ENCODE assay signal across 7 cellular contexts in the genomic region with DNA sequence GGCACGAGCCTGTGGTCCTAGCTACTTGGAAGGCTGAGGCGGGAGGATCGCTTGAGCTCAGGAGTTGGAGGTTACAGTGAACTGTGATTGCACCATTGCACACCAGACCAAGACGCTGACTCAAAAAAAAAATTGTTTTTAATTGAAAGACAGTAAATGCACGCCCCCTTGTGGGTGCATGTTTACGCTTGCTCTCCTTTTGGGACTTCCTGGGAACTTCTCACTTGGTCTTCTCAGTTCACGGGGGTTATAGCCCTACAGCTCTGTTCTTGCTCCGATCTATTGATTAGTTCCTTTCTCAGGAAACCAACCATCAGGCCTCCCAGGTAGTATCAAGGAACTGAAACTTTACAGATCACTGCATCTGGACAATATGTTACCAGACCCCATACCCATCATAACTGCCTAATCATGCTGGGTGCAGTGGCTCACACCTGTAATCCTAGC. TPM values are rescaled to one million over a fixed set of nuclear protein-coding genes. Genes with fewer than 3 reads are reported as not detected.
DNase-seq lines count a peak whose midpoint lies in the region; ATAC-seq and TF ChIP-seq lines count a peak whose summit lies in the region.

No MANE protein-coding gene starts in this region.

- peak; percentile 54 for TF ChIP-seq CTCF in GM12874 (IDR thresholded peaks at IDR 0.05; ENCODE audit: insufficient read depth, low read depth, low read length)

- DNase-seq in NCI-H460 (ENCODE audit: extremely low read depth, low read depth) = peak; percentile 91
- DNase-seq in activated CD4-positive, alpha-beta T cell treated with anti-CD3 and anti-CD28 coated beads for 4 hours = peak; percentile 77 to 83
- DNase-seq in dermis blood vessel endothelial cell = peak; percentile 89
- peak; percentile 80 for DNase-seq in medulla oblongata (ENCODE audit: extremely low spot score)
- DNase-seq in stimulated activated CD8-positive, alpha-beta memory T cell treated with anti-CD3 and anti-CD28 coated beads, Interleukin-4, amount 100 ng/mL, for 4 hours (ENCODE audit: low read depth in 2 of 2, low spot score in 1 of 2) = peak; percentile 66 to 69

- ATAC-seq in HG02938 (IDR thresholded peaks at IDR 0.05; ENCODE audit: unreplicated experiment) = peak; percentile 42

RNA-seq across cellular contexts. Expression of a gene that starts 14.2 kb away (rescaled TPM):
- 21.9 and 24.1 TPM in 2 replicates for total RNA-seq in NCI-H460 (2014; rRNA removed; shearing (Covaris generic))
- 40.8 and 65.0 TPM in 2 replicates for polyA plus RNA-seq in NCI-H460 (2014; cell fraction: nucleus; rRNA removed)
- 74.9 and 149 TPM in 2 replicates for total RNA-seq in dermis blood vessel endothelial cell

RNA-seq across cellular contexts. Expression of a gene that starts 31.1 kb away (rescaled TPM):
- total RNA-seq in NCI-H460 (2014; rRNA removed; shearing (Covaris generic)) = not detected in 2 replicates
- polyA plus RNA-seq in NCI-H460 (2014; cell fraction: nucleus; rRNA removed) = not detected in 2 replicates
- not detected in 2 replicates for total RNA-seq in dermis blood vessel endothelial cell

RNA-seq across cellular contexts. Expression of a gene that starts 33.4 kb away (rescaled TPM):
- 66.7 and 69.8 TPM in 2 replicates for total RNA-seq in NCI-H460 (2014; rRNA removed; shearing (Covaris generic))
- polyA plus RNA-seq in NCI-H460 (2014; cell fraction: nucleus; rRNA removed) = 38.3 and 59.3 TPM in 2 replicates
- 134 and 155 TPM in 2 replicates for total RNA-seq in dermis blood vessel endothelial cell

RNA-seq across cellular contexts. Expression of a gene that starts 47.9 kb away (rescaled TPM):
- total RNA-seq in NCI-H460 (2014; rRNA removed; shearing (Covaris generic)) = 41.6 and 55.9 TPM in 2 replicates
- 24.5 and 25.7 TPM in 2 replicates for polyA plus RNA-seq in NCI-H460 (2014; cell fraction: nucleus; rRNA removed)
- total RNA-seq in dermis blood vessel endothelial cell = 30.3 and 36.3 TPM in 2 replicates

Comparison
In these comparisons a context has a peak if more than half of its experiments do, and no peak if none do; other contexts are left out.
1. Peak in every context shown above with its lines: DNase-seq and ATAC-seq.